8 cellular contexts compared by ENCODE assay signal in genomic region chr3:72487078-72487765, GRCh38. TPM values are rescaled to one million over a fixed set of nuclear protein-coding genes. Genes with fewer than 3 reads are reported as not detected.
DNase-seq lines count a peak whose midpoint lies in the region; ATAC-seq and TF ChIP-seq lines count a peak whose summit lies in the region.

No MANE protein-coding gene starts in this region.

- no peaks in the 10 kb centered on the region for H3K9me2 ChIP-seq in OCI-LY7 (ENCODE audit: insufficient read depth, low read length)

- POLR2A ChIA-PET in RWPE1 (lab: Yijun Ruan, JAX; ENCODE audit: low non-redundant PET) (no interaction called here), T-cell (lab: Charles Lee) (interaction anchor here in 1 of 2 donors (0.7 kb wide), 1 partner anchor 524 kb away, joined by 7 read pairs; no protein-coding TSS in a partner anchor), OCI-LY7 (lab: Charles Lee) (no interaction called here)

- ATAC-seq in GM18909 (IDR thresholded peaks at IDR 0.05; ENCODE audit: poor library complexity, unreplicated experiment) = peak; percentile 33
- ATAC-seq in HG03342 (IDR thresholded peaks at IDR 0.05; ENCODE audit: unreplicated experiment) = no peak
- no peak for ATAC-seq in T-cell (replicated peaks in 1 of 4)

- H3K4me1 ChIP-seq in OCI-LY7 (ENCODE audit: insufficient read depth, low read length, poor library complexity, severe bottlenecking) = no peaks in the 10 kb centered on the region

- peaks cover 11 to 13% (median 11%) of the 10 kb centered on the region in 3 donors for H3K4me1 Mint-ChIP-seq in T-cell

- H3K27ac ChIP-seq in RWPE1 = peak overlapping the region; percentile 69
- H3K27ac ChIP-seq in OCI-LY7 (ENCODE audit: low read depth, low read length, poor library complexity, severe bottlenecking) = no peak overlapping the region

- no peaks in the 10 kb centered on the region for H3K9me3 ChIP-seq in OCI-LY7 (ENCODE audit: low read length)

- no peaks in the 10 kb centered on the region for H3K79me2 ChIP-seq in OCI-LY7 (ENCODE audit: insufficient read depth, low read depth, low read length)

- no peaks in the 10 kb centered on the region for H3K9me3 Mint-ChIP-seq in T-cell

- H3K36me3 Mint-ChIP-seq in T-cell = no peaks in the 10 kb centered on the region

- no TSS peak for BruUV-seq in OCI-LY7 (replicated peaks; lab: Mats Ljungman, UMichigan)

- no peak overlapping the region for H3K4me2 ChIP-seq in OCI-LY7 (ENCODE audit: low read length)

- no peak overlapping the region for H2AFZ ChIP-seq in OCI-LY7 (ENCODE audit: low read length)

- DNase-seq in RWPE1 (ENCODE audit: low spot score) (peak; percentile 57), epithelial cell of proximal tubule (ENCODE audit: low read depth) (peak; percentile 66), posterior vena cava (ENCODE audit: low spot score) (peak; percentile 90), T-cell (no peak), OCI-LY7 (ENCODE audit: low spot score) (no peak), NCI-H1436 treated with DMSO at 0.1 percent for 48 hours (lab: John Stamatoyannopoulos, UW) (no peak)

- no peaks in the 10 kb centered on the region for H4K20me1 ChIP-seq in OCI-LY7 (ENCODE audit: insufficient read depth, low read length)

- H3K27ac Mint-ChIP-seq in T-cell = no peak overlapping the region

- intact Hi-C loops in posterior vena cava (cut with DNase I) (no loop called here), OCI-LY7 (cut with micrococcal nuclease; ENCODE audit: unreplicated experiment) (no loop called here)

- H3K4me3 Mint-ChIP-seq in T-cell = no peak overlapping the region

- no peaks in the 10 kb centered on the region for H3K27me3 Mint-ChIP-seq in T-cell

- CTCF ChIA-PET in RWPE1 (lab: Yijun Ruan, JAX) = interaction anchor here (0.6 kb wide), 1 partner anchor 137 kb away, joined by 3 read pairs; no protein-coding TSS in a partner anchor
- CTCF ChIA-PET in T-cell (lab: Charles Lee) = no interaction called here
- CTCF ChIA-PET in OCI-LY7 (lab: Charles Lee; ENCODE audit: unreplicated experiment) = no interaction called here

- H3K4me3 ChIP-seq in epithelial cell of proximal tubule (ENCODE audit: low read depth, low read length) (no peak overlapping the region), OCI-LY7 (ENCODE audit: low read depth, low read length, poor library complexity, severe bottlenecking) (no peak overlapping the region)

- TF ChIP-seq CTCF in RWPE1 (conservative IDR thresholded peaks at IDR 0.05; ENCODE audit: low read depth) (no peak), epithelial cell of proximal tubule (conservative IDR thresholded peaks at IDR 0.05; ENCODE audit: low read depth, low read length) (no peak), OCI-LY7 (conservative IDR thresholded peaks at IDR 0.05; ENCODE audit: low read length) (no peak)

- H3K36me3 ChIP-seq in OCI-LY7 (ENCODE audit: insufficient read depth, low read length) = no peaks in the 10 kb centered on the region

RNA-seq across cellular contexts. Expression of gene RYBP, which starts 40.8 kb away (rescaled TPM):
- total RNA-seq in epithelial cell of proximal tubule = 2.4 and 3.5 TPM in 2 replicates
- total RNA-seq in posterior vena cava = 10 to 100 TPM; 14.0 to 15.0 TPM
- 10 to 100 TPM in 4 of 5 donors, 1 to 10 TPM in 1; 8.8 to 17.1 (median 12.8) TPM for total RNA-seq in T-cell
- total RNA-seq in OCI-LY7 (2014; rRNA removed; shearing (Covaris generic)) = 3.5 and 4.2 TPM in 2 replicates
- total RNA-seq in OCI-LY7 (2022) = 9.4 and 9.6 TPM in 2 replicates

Comparison
In these comparisons a context has a peak if more than half of its experiments do, and no peak if none do; other contexts are left out.
1. DNase-seq: peak in RWPE1 (single experiment), epithelial cell of proximal tubule (single experiment) and posterior vena cava (single experiment); none in T-cell (0 of 34), OCI-LY7 (single experiment) and NCI-H1436 treated with DMSO at 0.1 percent for 48 hours (single experiment).